ENCODE assay signal across 9 cellular contexts in the genomic region with DNA sequence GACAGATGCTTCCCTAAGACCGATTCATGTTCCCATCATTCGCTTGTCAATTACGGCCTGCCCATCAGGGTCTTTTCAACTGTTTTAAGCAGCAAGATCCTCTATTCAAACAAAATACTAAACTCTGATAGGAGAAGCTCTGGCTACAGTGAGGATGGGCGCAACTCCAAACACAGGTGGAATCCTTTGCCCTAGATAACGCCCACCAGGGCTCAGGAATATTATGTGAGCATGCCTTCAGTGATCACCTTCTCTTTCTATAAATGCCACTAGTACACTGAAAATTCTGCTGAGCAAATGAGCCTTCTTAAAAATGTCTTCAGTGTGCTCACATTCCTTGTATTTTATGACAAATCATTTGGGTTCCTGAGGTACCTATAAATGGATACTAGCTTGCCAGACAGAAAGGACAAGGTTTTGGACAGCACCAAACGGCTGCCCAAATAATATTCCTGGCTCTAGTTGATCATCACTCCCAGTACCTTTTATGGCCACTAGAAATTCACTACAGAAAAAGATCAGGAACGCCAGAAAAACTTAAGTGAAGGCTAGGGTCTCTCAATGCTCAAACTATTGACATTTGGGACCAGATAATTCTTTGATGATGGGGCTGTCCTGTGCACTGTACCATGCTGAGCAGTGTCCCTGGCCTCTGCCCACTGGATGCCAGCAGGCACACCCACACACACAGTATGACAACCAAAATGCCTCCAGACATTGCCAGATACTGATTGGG. TPM values are rescaled to one million over a fixed set of nuclear protein-coding genes. Genes with fewer than 3 reads are reported as not detected.
DNase-seq lines count a peak whose midpoint lies in the region; ATAC-seq, FAIRE-seq and TF ChIP-seq lines count a peak whose summit lies in the region.
"Had no signal": no experiment of that assay in that cellular context is flagged by ENCODE, and none has a peak within 500 bp of the region (broad histone marks: within the 10 kb centered on the region; RNA-seq: fewer than 3 reads in every experiment).

No MANE protein-coding gene starts in this region.

- peak; percentile 44 for TF ChIP-seq CTCF in fibroblast of the aortic adventitia (IDR thresholded peaks at IDR 0.05; ENCODE audit: insufficient read depth, low read length)

- 0 out of 2 replicates have a peak, but pooled peaks have one; percentile 15 for TF ChIP-seq POLR2A in GM12892 (IDR thresholded peaks at IDR 0.05; ENCODE audit: low read depth, low read length)

- H3K9me3 ChIP-seq in T-helper 17 cell (ENCODE audit: control insufficient read depth, low read length, poor library complexity, severe bottlenecking) (no peaks in the 10 kb centered on the region), small intestine (ENCODE audit: control insufficient read depth, low read depth) (no peaks in the 10 kb centered on the region)

- no peak for ATAC-seq in T-helper 17 cell
- no peak for ATAC-seq in GM18873 (IDR thresholded peaks at IDR 0.05; ENCODE audit: low FRiP score, unreplicated experiment)
- ATAC-seq in HG02642 (IDR thresholded peaks at IDR 0.05; ENCODE audit: poor library complexity, unreplicated experiment): no peak

- no peak for FAIRE-seq in GM12892 (lab: Jason Lieb, UNC)
- FAIRE-seq in small intestine (lab: Jason Lieb, UNC): no peak
- FAIRE-seq: frontal cortex had no signal

- H3K4me3 Mint-ChIP-seq in T-helper 17 cell: peak overlapping the region; percentile 94

- H3K4me1 ChIP-seq in small intestine (ENCODE audit: control insufficient read depth in 2 of 2, insufficient read depth in 1 of 2, low read depth in 1 of 2, low read length in 1 of 2): peaks cover 0 to 26% of the 10 kb centered on the region in 2 donors

- no peaks in the 10 kb centered on the region for H3K27me3 Mint-ChIP-seq in T-helper 17 cell

- H3K4me1 Mint-ChIP-seq in T-helper 17 cell: peaks cover 60% of the 10 kb centered on the region

- H3K27ac ChIP-seq in small intestine (ENCODE audit: low read depth in 1 of 2, low read length in 1 of 2): peak overlapping the region; percentile 74 to 86

- H3K27me3 ChIP-seq in small intestine (ENCODE audit: control insufficient read depth in 2 of 2, insufficient read depth in 2 of 2, low read length in 2 of 2): no peaks in the 10 kb centered on the region

- H3K4me3 ChIP-seq in fibroblast of the aortic adventitia (ENCODE audit: low read depth, low read length) (peak overlapping the region; percentile 22), small intestine (ENCODE audit: low read depth in 1 of 2, low read length in 2 of 2) (peak overlapping the region in 1 of 2 donors; percentile 35)

- WGBS in small intestine, 3 donors: 46 to 56% (median 49%) methylated on average over 7 of the region's 7 CpGs

- H3K36me3 Mint-ChIP-seq in T-helper 17 cell (ENCODE audit: low read depth): peaks cover 5% of the 10 kb centered on the region

- peak overlapping the region; percentile 99 for H3K27ac Mint-ChIP-seq in T-helper 17 cell

- H3K36me3 ChIP-seq in small intestine (ENCODE audit: control insufficient read depth in 2 of 2, insufficient read depth in 2 of 2, low read length in 2 of 2): peaks cover 11 to 14% of the 10 kb centered on the region in 2 donors

- DNase-seq in GM12892 (ENCODE audit: insufficient read length): no peak
- no peak for DNase-seq in T-helper 17 cell
- peak; percentile 30 for DNase-seq in fibroblast of the aortic adventitia (ENCODE audit: low read depth)
- no peak for DNase-seq in small intestine
- no peak for DNase-seq in NCI-H2029 treated with DMSO at 0.1 percent for 48 hours (lab: John Stamatoyannopoulos, UW)
- no peak for DNase-seq in NCI-H524 (lab: John Stamatoyannopoulos, UW)

RNA-seq across cellular contexts. Expression of gene ZNF217, which starts 13.1 kb away (rescaled TPM):
- 35.4 TPM for polyA plus RNA-seq in GM12892 (2012; ENCODE audit: missing spikeins)
- total RNA-seq in T-helper 17 cell (10 to 100 TPM; 70.4 to 72.8 TPM), fibroblast of the aortic adventitia (ENCODE audit: low replicate concordance) (15.8 and 32.3 TPM in 2 replicates)
- 10 to 100 TPM in 1 of 3 donors, 1 to 10 TPM in 2; 4.1 to 12.0 (median 5.4) TPM for polyA plus RNA-seq in small intestine
